23 cellular contexts compared by ENCODE assay signal in genomic region chr10:86799188-86799845, GRCh38. TPM values are rescaled to one million over a fixed set of nuclear protein-coding genes. Genes with fewer than 3 reads are reported as not detected.
DNase-seq lines count a peak whose midpoint lies in the region; ATAC-seq and TF ChIP-seq lines count a peak whose summit lies in the region.
"Had no signal": no experiment of that assay in that cellular context is flagged by ENCODE, and none has a peak within 500 bp of the region (broad histone marks: within the 10 kb centered on the region; RNA-seq: fewer than 3 reads in every experiment).

No MANE protein-coding gene starts in this region.

- no peak overlapping the region for H3K9ac ChIP-seq in MM.1S (ENCODE audit: low read length)
- H3K9ac ChIP-seq in endocrine pancreas (ENCODE audit: control insufficient read depth, insufficient read depth, low read length), result no peak overlapping the region

- DNase-seq in MM.1S (no peak), progenitor cell of endocrine pancreas (ENCODE audit: low spot score, unreplicated experiment) (no peak), islet precursor cell (no peak), DMS53 treated with DMSO at 0.1 percent for 48 hours (lab: John Stamatoyannopoulos, UW; ENCODE audit: unreplicated experiment) (no peak)
- DNase-seq: activated gamma-delta T cell treated with Interleukin-2 at 50 U/mL for 16 hours, AML-193, aorta, cerebellar nuclear complex, COR-L47, gastrocnemius medialis, left colon, MG63, midbrain, NCI-H146, NCI-H2171, NCI-H524 treated with DMSO at 0.1 percent for 48 hours had no signal

- H3K36me3 Mint-ChIP-seq in progenitor cell of endocrine pancreas (ENCODE audit: insufficient read depth), result peaks cover 3% of the 10 kb centered on the region
- H3K36me3 Mint-ChIP-seq: natural killer cell treated with Interleukin-12 subunit alpha and Interleukin-12 subunit beta and Interleukin-15 and Interleukin-18, amount 100 ng/mL, for 72 hours had no signal

- peak overlapping the region; percentile 85 for H3K27ac Mint-ChIP-seq in progenitor cell of endocrine pancreas
- H3K27ac Mint-ChIP-seq: natural killer cell treated with Interleukin-12 subunit alpha and Interleukin-12 subunit beta and Interleukin-15 and Interleukin-18, amount 100 ng/mL, for 72 hours had no signal

- peak overlapping the region; percentile 58 for H3K4me2 ChIP-seq in MM.1S (ENCODE audit: low read depth, low read length)

- peaks cover 17% of the 10 kb centered on the region for H3K4me1 Mint-ChIP-seq in progenitor cell of endocrine pancreas (ENCODE audit: low read depth)

- H3K27ac ChIP-seq in HEK293 (ENCODE audit: extremely low read depth, low read depth, low read length), result no peak overlapping the region
- H3K27ac ChIP-seq in MM.1S (ENCODE audit: low read length), result no peak overlapping the region

- H4K20me1 ChIP-seq in MM.1S (ENCODE audit: insufficient read depth, low read length), result 0 out of 2 replicates have a peak, but pooled peaks cover 5% of the 10 kb centered on the region

- no peaks in the 10 kb centered on the region for H3K27me3 Mint-ChIP-seq in progenitor cell of endocrine pancreas
- H3K27me3 Mint-ChIP-seq: activated CD4-positive, alpha-beta T cell treated with anti-CD3 and anti-CD28 coated beads, Interleukin-2, amount 10 ng/mL, durations not matched to agents 7 days and 5 days; natural killer cell treated with Interleukin-12 subunit alpha and Interleukin-12 subunit beta and Interleukin-15 and Interleukin-18, amount 100 ng/mL, for 72 hours had no signal

- H3K9me3 ChIP-seq in HEK293 (ENCODE audit: control insufficient read depth, insufficient read depth, low read depth, low read length) (no peaks in the 10 kb centered on the region), MM.1S (replicated peaks; ENCODE audit: insufficient read depth, low read length) (no peaks in the 10 kb centered on the region), endocrine pancreas (ENCODE audit: control insufficient read depth, low read length) (no peaks in the 10 kb centered on the region)
- H3K9me3 ChIP-seq: gastrocnemius medialis, MG63 had no signal

- POLR2A ChIA-PET in HEK293 (lab: Yijun Ruan, JAX), result no interaction called here

- H3F3A ChIP-seq in MM.1S (ENCODE audit: insufficient read depth, low read length), result no peaks in the 10 kb centered on the region

- no peaks in the 10 kb centered on the region for H3K9me3 Mint-ChIP-seq in progenitor cell of endocrine pancreas (ENCODE audit: low read depth)
- H3K9me3 Mint-ChIP-seq: activated CD4-positive, alpha-beta T cell treated with anti-CD3 and anti-CD28 coated beads, Interleukin-2, amount 10 ng/mL, durations not matched to agents 7 days and 5 days; natural killer cell treated with Interleukin-12 subunit alpha and Interleukin-12 subunit beta and Interleukin-15 and Interleukin-18, amount 100 ng/mL, for 72 hours had no signal

- no peak overlapping the region for H2AFZ ChIP-seq in MM.1S (ENCODE audit: low read length)

- H3K4me1 ChIP-seq in HEK293 (ENCODE audit: control insufficient read depth, insufficient read depth, low read length) (peaks cover 24% of the 10 kb centered on the region), MM.1S (ENCODE audit: low read length) (peaks cover 10% of the 10 kb centered on the region), endocrine pancreas (ENCODE audit: control insufficient read depth, insufficient read depth, low read length) (peaks cover 7% of the 10 kb centered on the region)

- no peaks in the 10 kb centered on the region for H3K9me2 ChIP-seq in MM.1S (replicated peaks; ENCODE audit: insufficient read depth, low read length)

- TF ChIP-seq CTCF in HEK293 (tag by site-specific recombination; IDR thresholded peaks at IDR 0.05), result no peak
- no peak for TF ChIP-seq CTCF in MM.1S (IDR thresholded peaks at IDR 0.05; ENCODE audit: low read length)
- no peak for TF ChIP-seq CTCF in progenitor cell of endocrine pancreas (IDR thresholded peaks at IDR 0.05; ENCODE audit: unreplicated experiment)

- no peak overlapping the region for H3K4me3 ChIP-seq in HEK293 (ENCODE audit: low read depth, low read length)
- H3K4me3 ChIP-seq in MM.1S (ENCODE audit: low read length), result no peak overlapping the region
- H3K4me3 ChIP-seq in endocrine pancreas (ENCODE audit: control insufficient read depth, insufficient read depth, low read length), result peak overlapping the region; percentile 59
- H3K4me3 ChIP-seq: gastrocnemius medialis, MG63 had no signal

- H3K36me3 ChIP-seq in HEK293 (ENCODE audit: control insufficient read depth in 2 of 2, insufficient read depth in 1 of 2, low read length in 2 of 2) (no peaks in the 10 kb centered on the region), MM.1S (replicated peaks; ENCODE audit: insufficient read depth, low read length) (no peaks in the 10 kb centered on the region), endocrine pancreas (ENCODE audit: control insufficient read depth, insufficient read depth, low read length) (no peaks in the 10 kb centered on the region)
- H3K36me3 ChIP-seq: gastrocnemius medialis, MG63 had no signal

- H3K27me3 ChIP-seq in MM.1S (replicated peaks; ENCODE audit: insufficient read depth, low read length) (peaks cover 9% of the 10 kb centered on the region; the same call in 1 of the 2 replicates), endocrine pancreas (ENCODE audit: control insufficient read depth, insufficient read depth, low read length) (no peaks in the 10 kb centered on the region)
- H3K27me3 ChIP-seq: gastrocnemius medialis, MG63 had no signal

- no peak for ATAC-seq in HG03354 (IDR thresholded peaks at IDR 0.05; ENCODE audit: poor library complexity, severe bottlenecking, unreplicated experiment)
- no peak for ATAC-seq in GM21528 (IDR thresholded peaks at IDR 0.05; ENCODE audit: low FRiP score, unreplicated experiment)
- ATAC-seq: natural killer cell treated with Interleukin-12 subunit alpha and Interleukin-12 subunit beta and Interleukin-15 and Interleukin-18, amount 100 ng/mL, for 72 hours; Right ventricle myocardium inferior had no signal

- CTCF ChIA-PET in HEK293 (lab: Yijun Ruan, JAX), result interaction anchor here (0.5 to 0.6 kb wide), 3 partner anchors 14 to 832 kb away, joined by 3 read pairs; no protein-coding TSS in a partner anchor

- H3K4me3 Mint-ChIP-seq in progenitor cell of endocrine pancreas (ENCODE audit: low read depth), result no peak overlapping the region
- H3K4me3 Mint-ChIP-seq: activated CD4-positive, alpha-beta T cell treated with anti-CD3 and anti-CD28 coated beads, Interleukin-2, amount 10 ng/mL, durations not matched to agents 7 days and 5 days; natural killer cell treated with Interleukin-12 subunit alpha and Interleukin-12 subunit beta and Interleukin-15 and Interleukin-18, amount 100 ng/mL, for 72 hours had no signal

- H3K79me2 ChIP-seq in MM.1S (ENCODE audit: low read length), result no peaks in the 10 kb centered on the region

TF ChIP-seq in HEK293, 187 proteins besides CTCF, POLR2A, EP300 and RAD21 (continues in another document):
- TF ChIP-seq ZNF16 (tag by site-specific recombination; IDR thresholded peaks at IDR 0.05; ENCODE audit: low read depth) (no peak), ZNF366 (tag by site-specific recombination; conservative IDR thresholded peaks at IDR 0.05) (peak; percentile 98), MZF1 (tag by site-specific recombination; IDR thresholded peaks at IDR 0.05; ENCODE audit: borderline replicate concordance) (no peak), ZNF777 (tag by site-specific recombination; IDR thresholded peaks at IDR 0.05; ENCODE audit: borderline replicate concordance) (no peak), OSR2 (tag by site-specific recombination; IDR thresholded peaks at IDR 0.05) (no peak), HIC1 (tag by site-specific recombination; IDR thresholded peaks at IDR 0.05) (no peak), ZNF174 (tag by site-specific recombination; IDR thresholded peaks at IDR 0.05) (no peak), SETDB1 (IDR thresholded peaks at IDR 0.05; ENCODE audit: insufficient read length, low read length) (no peak), ZNF677 (tag by site-specific recombination; IDR thresholded peaks at IDR 0.05) (no peak), ZSCAN23 (tag by site-specific recombination; IDR thresholded peaks at IDR 0.05) (no peak), ZNF433 (tag by site-specific recombination; IDR thresholded peaks at IDR 0.05; ENCODE audit: low read depth) (no peak), ZNF664 (tag by site-specific recombination; IDR thresholded peaks at IDR 0.05) (peak; percentile 91), ZNF398 (tag by site-specific recombination; IDR thresholded peaks at IDR 0.05) (no peak), ZNF266 (tag by site-specific recombination; IDR thresholded peaks at IDR 0.05; ENCODE audit: low read depth) (no peak), ZNF600 (tag by site-specific recombination; IDR thresholded peaks at IDR 0.05) (no peak), GLIS2 (tag by site-specific recombination; IDR thresholded peaks at IDR 0.05) (no peak)

RNA-seq across cellular contexts. Expression of gene BMPR1A, which starts 42.9 kb away (rescaled TPM):
- total RNA-seq in progenitor cell of endocrine pancreas, result 80.7 and 89.7 TPM in 2 replicates
